ENCODE assay signal across 1 cellular context in genomic region chr17:683040-683439, GRCh38.
TF ChIP-seq lines count a peak whose summit lies in the region.

No MANE protein-coding gene starts in this region.

TF ChIP-seq in WTC11, 78 proteins besides CTCF, POLR2A, EP300 and RAD21 (continued from another document):
- TF ChIP-seq E2F1 (CRISPR knock-in tag; IDR thresholded peaks at IDR 0.05): no peak
- no peak for TF ChIP-seq JAZF1 (CRISPR knock-in tag; IDR thresholded peaks at IDR 0.05)
- no peak for TF ChIP-seq PREB (CRISPR knock-in tag; IDR thresholded peaks at IDR 0.05; ENCODE audit: borderline replicate concordance)
- TF ChIP-seq STAT6 (CRISPR knock-in tag; conservative IDR thresholded peaks at IDR 0.05; ENCODE audit: low read depth): no peak
- TF ChIP-seq ZNF671 (CRISPR knock-in tag; IDR thresholded peaks at IDR 0.05): no peak
- TF ChIP-seq ZNF423 (CRISPR knock-in tag; IDR thresholded peaks at IDR 0.05): no peak
- TF ChIP-seq ZNF121 (CRISPR knock-in tag; IDR thresholded peaks at IDR 0.05): no peak
